In genomic region chr15:64596701-64597468, GRCh38 we compare ENCODE assay signal across 8 cellular contexts.
A peak's percentile ranks its signal among the peaks of the same experiment; 100 is the strongest.
DNase-seq lines count a peak whose midpoint lies in the region; ATAC-seq and TF ChIP-seq lines count a peak whose summit lies in the region.

No MANE protein-coding gene starts in this region.

- H3K4me1 Mint-ChIP-seq in activated CD4-positive, alpha-beta T cell treated with anti-CD3 and anti-CD28 coated beads, Interleukin-2, amount 10 ng/mL, durations not matched to agents 24 days and 14 days: peaks cover 50% of the 10 kb centered on the region

- H4K20me1 ChIP-seq in KMS-11 (ENCODE audit: insufficient read depth): no peaks in the 10 kb centered on the region

- H3K27ac Mint-ChIP-seq in activated CD4-positive, alpha-beta T cell treated with anti-CD3 and anti-CD28 coated beads, Interleukin-2, amount 10 ng/mL, durations not matched to agents 24 days and 14 days: peak overlapping the region; percentile 90

- peaks cover 91% of the 10 kb centered on the region for H3K79me2 ChIP-seq in KMS-11 (ENCODE audit: insufficient read depth, low read depth)

- no peak for ATAC-seq in GM19397 (IDR thresholded peaks at IDR 0.05; ENCODE audit: unreplicated experiment)

- intact Hi-C loops in activated CD4-positive, alpha-beta T cell treated with anti-CD3 and anti-CD28 coated beads, Interleukin-2, amount 10 ng/mL, durations not matched to agents 24 days and 14 days (cut with micrococcal nuclease): loop anchor here (2.0 kb wide), 1 partner anchor 26 kb away; no protein-coding TSS in a partner anchor

- peak overlapping the region; percentile 96 for H3K4me2 ChIP-seq in KMS-11

- no peaks in the 10 kb centered on the region for H3K36me3 ChIP-seq in KMS-11 (ENCODE audit: insufficient read depth)
- H3K36me3 ChIP-seq in effector memory CD4-positive, alpha-beta T cell (ENCODE audit: control insufficient read depth, insufficient read depth, low read length): no peaks in the 10 kb centered on the region

- H3K9ac ChIP-seq in KMS-11: peak overlapping the region; percentile 45; the same call in 1 of the 2 replicates

- DNase-seq in activated CD4-positive, alpha-beta T cell treated with anti-CD3 and anti-CD28 coated beads, Interleukin-2, amount 10 ng/mL, durations not matched to agents 24 days and 14 days: peak; percentile 79
- DNase-seq in activated CD4-positive, alpha-beta T cell treated with anti-CD3 and anti-CD28 coated beads, Interleukin-2, amount 50 U/mL, for 4 hours: no peak
- peak; percentile 37 to 62 for DNase-seq in SHP77 (lab: John Stamatoyannopoulos, UW)
- DNase-seq in effector memory CD4-positive, alpha-beta T cell: peak in 1 of 3 donors; percentile 2
- peak; percentile 37 for DNase-seq in myocyte (ENCODE audit: low read depth)
- DNase-seq in germinal center (ENCODE audit: low spot score): no peak

- no peaks in the 10 kb centered on the region for H3K9me3 Mint-ChIP-seq in activated CD4-positive, alpha-beta T cell treated with anti-CD3 and anti-CD28 coated beads, Interleukin-2, amount 10 ng/mL, durations not matched to agents 24 days and 14 days

- peak overlapping the region; percentile 85 for H3K4me3 Mint-ChIP-seq in activated CD4-positive, alpha-beta T cell treated with anti-CD3 and anti-CD28 coated beads, Interleukin-2, amount 10 ng/mL, durations not matched to agents 24 days and 14 days

- no peaks in the 10 kb centered on the region for H3K27me3 Mint-ChIP-seq in activated CD4-positive, alpha-beta T cell treated with anti-CD3 and anti-CD28 coated beads, Interleukin-2, amount 10 ng/mL, durations not matched to agents 24 days and 14 days

- H3K36me3 Mint-ChIP-seq in activated CD4-positive, alpha-beta T cell treated with anti-CD3 and anti-CD28 coated beads, Interleukin-2, amount 10 ng/mL, durations not matched to agents 24 days and 14 days (ENCODE audit: low read depth): peaks cover 5% of the 10 kb centered on the region

- H3K27ac ChIP-seq in KMS-11: peak overlapping the region; percentile 80
- H3K27ac ChIP-seq in effector memory CD4-positive, alpha-beta T cell (ENCODE audit: insufficient read depth, low read length, poor library complexity, severe bottlenecking): peak overlapping the region; percentile 79

- H3K4me3 ChIP-seq in KMS-11 (IDR thresholded peaks at IDR 0.05; ENCODE audit: insufficient read depth, low read depth, low read length): no peak overlapping the region
- peak overlapping the region; percentile 51 for H3K4me3 ChIP-seq in effector memory CD4-positive, alpha-beta T cell (ENCODE audit: insufficient read depth, low read depth, low read length, poor library complexity, severe bottlenecking)

- H3K27me3 ChIP-seq in KMS-11 (ENCODE audit: insufficient read depth, low read depth): no peaks in the 10 kb centered on the region
- no peaks in the 10 kb centered on the region for H3K27me3 ChIP-seq in effector memory CD4-positive, alpha-beta T cell (replicated peaks; ENCODE audit: control insufficient read depth, insufficient read depth, low read length, poor library complexity, severe bottlenecking)

- TF ChIP-seq CTCF in KMS-11 (conservative IDR thresholded peaks at IDR 0.05; ENCODE audit: low read depth, low read length): no peak

- no peak overlapping the region for H2AFZ ChIP-seq in KMS-11 (ENCODE audit: low read depth)

- H3K9me3 ChIP-seq in effector memory CD4-positive, alpha-beta T cell (ENCODE audit: control insufficient read depth, low read length): no peaks in the 10 kb centered on the region

- peaks cover 82% of the 10 kb centered on the region for H3K4me1 ChIP-seq in KMS-11 (ENCODE audit: low read depth, poor library complexity, severe bottlenecking)
- H3K4me1 ChIP-seq in effector memory CD4-positive, alpha-beta T cell (ENCODE audit: control insufficient read depth, insufficient read depth, low read length, poor library complexity, severe bottlenecking): peaks cover 27% of the 10 kb centered on the region

Comparison
In these comparisons a context has a peak if more than half of its experiments do, and no peak if none do; other contexts are left out.
1. DNase-seq: peak in activated CD4-positive, alpha-beta T cell treated with anti-CD3 and anti-CD28 coated beads, Interleukin-2, amount 10 ng/mL, durations not matched to agents 24 days and 14 days (single experiment), SHP77 (2 of 2) and myocyte (single experiment); none in activated CD4-positive, alpha-beta T cell treated with anti-CD3 and anti-CD28 coated beads, Interleukin-2, amount 50 U/mL, for 4 hours (0 of 2) and germinal center (single experiment).